ENCODE assay signal across 8 cellular contexts in the genomic region with DNA sequence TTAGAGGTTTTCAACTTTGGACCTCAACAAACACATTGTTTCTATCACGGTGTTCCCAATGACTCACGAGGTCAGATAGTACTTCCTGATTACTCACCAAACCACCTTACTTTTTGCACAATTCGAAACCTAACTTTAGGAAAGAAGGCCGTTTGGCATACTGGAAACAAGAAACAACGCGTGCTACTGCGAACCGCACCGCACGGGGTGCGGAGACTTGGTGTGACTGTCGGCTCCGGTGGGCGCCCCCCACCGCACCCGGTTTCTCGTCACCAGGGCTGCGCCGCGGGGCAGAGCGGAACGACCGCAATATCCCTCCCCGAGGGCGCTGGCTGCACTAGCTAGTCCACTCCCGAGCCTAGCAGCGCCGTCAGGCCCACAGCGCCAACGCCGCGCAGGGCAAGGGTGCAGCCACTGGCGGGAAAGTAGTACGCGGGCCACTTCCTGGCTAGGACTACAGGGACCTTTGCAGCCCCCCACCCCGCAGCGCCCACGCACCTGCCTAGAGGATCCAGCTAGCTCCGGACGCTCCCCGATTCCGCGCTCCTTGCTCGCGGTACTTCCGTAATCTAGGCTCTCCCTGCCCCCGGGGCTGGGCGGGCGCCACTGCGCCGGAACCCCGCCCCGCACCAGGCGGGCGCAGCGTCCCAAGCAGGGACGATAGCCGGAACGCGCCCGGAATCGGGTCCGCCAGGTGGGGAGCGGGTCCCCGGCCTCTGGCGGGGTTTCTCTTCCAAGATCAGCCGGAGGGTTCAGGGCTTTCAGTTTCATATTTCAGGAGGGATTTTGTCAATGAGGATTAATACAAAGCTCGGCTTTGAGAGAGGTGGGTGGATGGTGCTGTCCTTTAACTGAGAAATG. TPM values are rescaled to one million over a fixed set of nuclear protein-coding genes. Genes with fewer than 3 reads are reported as not detected.
DNase-seq lines count a peak whose midpoint lies in the region; ATAC-seq, FAIRE-seq and TF ChIP-seq lines count a peak whose summit lies in the region.

A gene (minus strand): TSS at position 571 of the 861 bp plus-strand sequence. CDS start 9,002 bp downstream, outside the sequence.

- POLR2A ChIA-PET in activated CD8-positive, alpha-beta T cell treated with anti-CD3 and anti-CD28 coated beads, Interleukin-2, amount 10 ng/mL, durations not matched to agents 7 days and 5 days (lab: Charles Lee) = interaction anchor here (0.6 to 1.5 kb wide), 7 partner anchors 9 to 261 kb away, joined by 3 to 5 read pairs (median 3); no protein-coding TSS in a partner anchor

- H3K9me3 Mint-ChIP-seq in activated CD8-positive, alpha-beta T cell treated with anti-CD3 and anti-CD28 coated beads, Interleukin-2, amount 10 ng/mL, durations not matched to agents 7 days and 5 days (ENCODE audit: insufficient read depth) = no peaks in the 10 kb centered on the region

- H3K27ac Mint-ChIP-seq in activated CD8-positive, alpha-beta T cell treated with anti-CD3 and anti-CD28 coated beads, Interleukin-2, amount 10 ng/mL, durations not matched to agents 7 days and 5 days = peak within 1 kb of the TSS; percentile 85

- ATAC-seq in HG03439 (IDR thresholded peaks at IDR 0.05; ENCODE audit: unreplicated experiment) = peak; percentile 67
- peak; percentile 91 for ATAC-seq in activated CD8-positive, alpha-beta T cell treated with anti-CD3 and anti-CD28 coated beads, Interleukin-2, amount 10 ng/mL, durations not matched to agents 7 days and 5 days

- H3K27me3 Mint-ChIP-seq in activated CD8-positive, alpha-beta T cell treated with anti-CD3 and anti-CD28 coated beads, Interleukin-2, amount 10 ng/mL, durations not matched to agents 7 days and 5 days (ENCODE audit: low read depth) = peaks cover 3% of the 10 kb centered on the region

- H3K4me1 Mint-ChIP-seq in activated CD8-positive, alpha-beta T cell treated with anti-CD3 and anti-CD28 coated beads, Interleukin-2, amount 10 ng/mL, durations not matched to agents 7 days and 5 days (ENCODE audit: low read depth) = peaks cover 34% of the 10 kb centered on the region

- peak; percentile 81 for FAIRE-seq in GM19239 (lab: Jason Lieb, UNC)

- peak within 1 kb of the TSS; percentile 89 for H3K27ac ChIP-seq in C4-2B

- DNase-seq in GM19239 (ENCODE audit: insufficient read length, low spot score) (peak; percentile 70), NCI-H82 treated with DMSO at 0.1 percent for 48 hours (lab: John Stamatoyannopoulos, UW; ENCODE audit: unreplicated experiment) (peak; percentile 54), medulla oblongata (ENCODE audit: extremely low spot score) (peak; percentile 82)
- DNase-seq in activated CD8-positive, alpha-beta T cell treated with anti-CD3 and anti-CD28 coated beads, Interleukin-2, amount 10 ng/mL, durations not matched to agents 7 days and 5 days = peak; percentile 78
- peak; percentile 51 for DNase-seq in effector CD8-positive, alpha-beta T cell (lab: John Stamatoyannopoulos, UW)
- DNase-seq in stimulated activated CD8-positive, alpha-beta memory T cell treated with anti-CD3 and anti-CD28 coated beads, Interleukin-12 subunit alpha, Interleukin-12 subunit beta, amount 100 ng/mL, for 4 hours (ENCODE audit: low read depth) = peak; percentile 51

- TF ChIP-seq CTCF in C4-2B (conservative IDR thresholded peaks at IDR 0.05) = no peak

- CTCF ChIA-PET in activated CD8-positive, alpha-beta T cell treated with anti-CD3 and anti-CD28 coated beads, Interleukin-2, amount 10 ng/mL, durations not matched to agents 7 days and 5 days (lab: Charles Lee) = interaction anchor here (1.0 kb wide), 1 partner anchor 248 kb away, joined by 3 read pairs; no protein-coding TSS in a partner anchor

- H3K4me3 Mint-ChIP-seq in activated CD8-positive, alpha-beta T cell treated with anti-CD3 and anti-CD28 coated beads, Interleukin-2, amount 10 ng/mL, durations not matched to agents 7 days and 5 days = peak within 1 kb of the TSS; percentile 91

- H3K36me3 Mint-ChIP-seq in activated CD8-positive, alpha-beta T cell treated with anti-CD3 and anti-CD28 coated beads, Interleukin-2, amount 10 ng/mL, durations not matched to agents 7 days and 5 days (ENCODE audit: low read depth) = peaks cover 25% of the 10 kb centered on the region

RNA-seq across cellular contexts. Expression of the gene that starts here (rescaled TPM):
- total RNA-seq in activated CD8-positive, alpha-beta T cell treated with anti-CD3 and anti-CD28 coated beads, Interleukin-2, amount 10 ng/mL, durations not matched to agents 7 days and 5 days = 10 to 100 TPM; 52.1 to 53.5 TPM

Comparison
In these comparisons a context has a peak if more than half of its experiments do, and no peak if none do; other contexts are left out.
1. Peak in every context shown above with its lines: DNase-seq, ATAC-seq and H3K27ac ChIP-seq.